ENCODE assay signal across 14 cellular contexts in genomic region chr16:85969159-85969558, GRCh38.
DNase-seq lines count a peak whose midpoint lies in the region; ATAC-seq and TF ChIP-seq lines count a peak whose summit lies in the region.
"Had no signal": no experiment of that assay in that cellular context is flagged by ENCODE, and none has a peak within 500 bp of the region (broad histone marks: within the 10 kb centered on the region; RNA-seq: fewer than 3 reads in every experiment).

No MANE protein-coding gene starts in this region.

- H3K27ac ChIP-seq in CD4-positive, CD25-positive, alpha-beta regulatory T cell (ENCODE audit: insufficient read depth, low read length, poor library complexity, severe bottlenecking) = no peak overlapping the region
- H3K27ac ChIP-seq: colonic mucosa, neutrophil, VCaP had no signal

- TF ChIP-seq CTCF in progenitor cell of endocrine pancreas (IDR thresholded peaks at IDR 0.05; ENCODE audit: unreplicated experiment) = no peak

- no peak overlapping the region for H3K4me3 ChIP-seq in CD4-positive, CD25-positive, alpha-beta regulatory T cell (ENCODE audit: low read depth, low read length)
- H3K4me3 ChIP-seq: colonic mucosa had no signal

- no peak overlapping the region for H3K4me3 Mint-ChIP-seq in CD4-positive, CD25-positive, alpha-beta regulatory T cell
- H3K4me3 Mint-ChIP-seq in progenitor cell of endocrine pancreas (ENCODE audit: low read depth) = no peak overlapping the region
- H3K4me3 Mint-ChIP-seq in effector memory CD8-positive, alpha-beta T cell = no peak overlapping the region

- H3K27ac Mint-ChIP-seq in CD4-positive, CD25-positive, alpha-beta regulatory T cell = peak overlapping the region in 2 of 3 donors; percentile 10 to 15
- peak overlapping the region; percentile 0 for H3K27ac Mint-ChIP-seq in progenitor cell of endocrine pancreas
- H3K27ac Mint-ChIP-seq in effector memory CD8-positive, alpha-beta T cell = no peak overlapping the region

- H3K27me3 ChIP-seq in CD4-positive, CD25-positive, alpha-beta regulatory T cell (ENCODE audit: control insufficient read depth, insufficient read depth, low read length) = no peaks in the 10 kb centered on the region
- H3K27me3 ChIP-seq: colonic mucosa had no signal

- peaks cover 0 to 1% of the 10 kb centered on the region in 2 experiments for H3K9me3 ChIP-seq in CD4-positive, CD25-positive, alpha-beta regulatory T cell (ENCODE audit: control insufficient read depth in 2 of 2, low read length in 2 of 2)
- H3K9me3 ChIP-seq: colonic mucosa, neutrophil had no signal

- H3K9me3 Mint-ChIP-seq in CD4-positive, CD25-positive, alpha-beta regulatory T cell = peaks cover 0 to 2% (median 0%) of the 10 kb centered on the region in 7 donors
- peaks cover 10% of the 10 kb centered on the region for H3K9me3 Mint-ChIP-seq in progenitor cell of endocrine pancreas (ENCODE audit: low read depth)
- H3K9me3 Mint-ChIP-seq in effector memory CD8-positive, alpha-beta T cell = no peaks in the 10 kb centered on the region

- H3K4me1 Mint-ChIP-seq in CD4-positive, CD25-positive, alpha-beta regulatory T cell = peaks cover 0 to 13% (median 0%) of the 10 kb centered on the region in 4 donors
- peaks cover 9% of the 10 kb centered on the region for H3K4me1 Mint-ChIP-seq in progenitor cell of endocrine pancreas (ENCODE audit: low read depth)
- peaks cover 9 to 13% of the 10 kb centered on the region in 2 donors for H3K4me1 Mint-ChIP-seq in effector memory CD8-positive, alpha-beta T cell (ENCODE audit: low read depth in 2 of 2)

- H3K27me3 Mint-ChIP-seq in CD4-positive, CD25-positive, alpha-beta regulatory T cell = no peaks in the 10 kb centered on the region
- H3K27me3 Mint-ChIP-seq in progenitor cell of endocrine pancreas = peaks cover 31% of the 10 kb centered on the region
- H3K27me3 Mint-ChIP-seq in effector memory CD8-positive, alpha-beta T cell = no peaks in the 10 kb centered on the region

- H3K36me3 Mint-ChIP-seq in CD4-positive, CD25-positive, alpha-beta regulatory T cell = no peaks in the 10 kb centered on the region
- peaks cover 2% of the 10 kb centered on the region for H3K36me3 Mint-ChIP-seq in progenitor cell of endocrine pancreas (ENCODE audit: insufficient read depth)
- peaks cover 3% of the 10 kb centered on the region for H3K36me3 Mint-ChIP-seq in effector memory CD8-positive, alpha-beta T cell (ENCODE audit: insufficient read depth)

- no peak for ATAC-seq in CD4-positive, CD25-positive, alpha-beta regulatory T cell (ENCODE audit: low read depth in 2 of 2)
- ATAC-seq in GM18511 (IDR thresholded peaks at IDR 0.05; ENCODE audit: unreplicated experiment) (peak; percentile 44), HG03196 (IDR thresholded peaks at IDR 0.05; ENCODE audit: unreplicated experiment) (no peak)
- ATAC-seq in effector memory CD8-positive, alpha-beta T cell (replicated peaks) = no peak

- no peaks in the 10 kb centered on the region for H3K36me3 ChIP-seq in CD4-positive, CD25-positive, alpha-beta regulatory T cell (ENCODE audit: control insufficient read depth, insufficient read depth, low read length)
- H3K36me3 ChIP-seq: colonic mucosa, neutrophil had no signal

- no peak for DNase-seq in CD4-positive, CD25-positive, alpha-beta regulatory T cell
- DNase-seq in astrocyte of the hippocampus (ENCODE audit: low read depth, low spot score) (peak; percentile 33), progenitor cell of endocrine pancreas (ENCODE audit: low spot score, unreplicated experiment) (no peak)
- no peak for DNase-seq in activated effector memory CD4-positive, alpha-beta T cell treated with anti-CD3 and anti-CD28 coated beads, Interleukin-2, amount 50 U/mL, for 16 hours
- no peak for DNase-seq in effector CD4-positive, alpha-beta T cell
- DNase-seq in effector memory CD8-positive, alpha-beta T cell = no peak
- DNase-seq: colonic mucosa; NCI-H146; NCI-H82; stimulated activated naive CD4-positive, alpha-beta T cell had no signal

- no peaks in the 10 kb centered on the region for H3K4me1 ChIP-seq in CD4-positive, CD25-positive, alpha-beta regulatory T cell (ENCODE audit: control insufficient read depth, insufficient read depth, low read length, poor library complexity, severe bottlenecking)
- H3K4me1 ChIP-seq: colonic mucosa had no signal

Comparison
In these comparisons a context has a peak if more than half of its experiments do, and no peak if none do; other contexts are left out.
1. H3K27ac Mint-ChIP-seq: peak in CD4-positive, CD25-positive, alpha-beta regulatory T cell (2 of 3) and progenitor cell of endocrine pancreas (single experiment); none in effector memory CD8-positive, alpha-beta T cell (0 of 2).